16 cellular contexts compared by ENCODE assay signal in genomic region chr2:154392256-154392655, GRCh38.
DNase-seq lines count a peak whose midpoint lies in the region; ATAC-seq and TF ChIP-seq lines count a peak whose summit lies in the region.
"Had no signal": no experiment of that assay in that cellular context is flagged by ENCODE, and none has a peak within 500 bp of the region (broad histone marks: within the 10 kb centered on the region; RNA-seq: fewer than 3 reads in every experiment).

No MANE protein-coding gene starts in this region.

- H3K9me3 Mint-ChIP-seq in activated T-helper 17 cell treated with anti-CD3 and anti-CD28 coated beads, Interleukin-2, amount 50 U/mL, for 72 hours, result peaks cover 22% of the 10 kb centered on the region

- H3K27me3 Mint-ChIP-seq in activated T-helper 17 cell treated with anti-CD3 and anti-CD28 coated beads, Interleukin-2, amount 50 U/mL, for 72 hours, result no peaks in the 10 kb centered on the region
- H3K27me3 Mint-ChIP-seq: stimulated activated naive CD8-positive, alpha-beta T cell treated with anti-CD3 and anti-CD28 coated beads, Interleukin-15, Interleukin-2, amounts not matched to agents 100 ng/mL and 50 ng/mL, for 24 hours had no signal

- no peaks in the 10 kb centered on the region for H3F3A ChIP-seq in SU-DHL-6 (ENCODE audit: insufficient read depth)

- H3K36me3 ChIP-seq in SU-DHL-6 (ENCODE audit: low read length), result no peaks in the 10 kb centered on the region
- H3K36me3 ChIP-seq: BLaER1 treated with 17β-estradiol and CSF1 and Interleukin-3, amounts not matched to agents 10 nM and 100 nM had no signal

- H3K36me3 Mint-ChIP-seq in activated T-helper 17 cell treated with anti-CD3 and anti-CD28 coated beads, Interleukin-2, amount 50 U/mL, for 72 hours (ENCODE audit: low read depth), result no peaks in the 10 kb centered on the region

- no peaks in the 10 kb centered on the region for H3K9me2 ChIP-seq in SU-DHL-6 (replicated peaks; ENCODE audit: insufficient read depth, low read length)

- H3K4me2 ChIP-seq in SU-DHL-6 (ENCODE audit: low read depth, low read length, poor library complexity, severe bottlenecking), result peak overlapping the region; percentile 6

- no peaks in the 10 kb centered on the region for H3K79me2 ChIP-seq in SU-DHL-6 (ENCODE audit: insufficient read depth, low read length)

- peak overlapping the region; percentile 16; the same call in 1 of the 2 replicates for H3K27ac ChIP-seq in SU-DHL-6 (ENCODE audit: low read depth, low read length)
- H3K27ac ChIP-seq in substantia nigra (ENCODE audit: low read depth, low read length, poor library complexity, severe bottlenecking), result no peak overlapping the region
- H3K27ac ChIP-seq: BLaER1 treated with 17β-estradiol and CSF1 and Interleukin-3, amounts not matched to agents 10 nM and 100 nM had no signal

- H3K4me3 ChIP-seq in SU-DHL-6 (ENCODE audit: insufficient read depth, low read length, poor library complexity, severe bottlenecking), result no peak overlapping the region
- H3K4me3 ChIP-seq: BLaER1 treated with 17β-estradiol and CSF1 and Interleukin-3, amounts not matched to agents 10 nM and 100 nM had no signal

- no peaks in the 10 kb centered on the region for H3K4me1 Mint-ChIP-seq in activated T-helper 17 cell treated with anti-CD3 and anti-CD28 coated beads, Interleukin-2, amount 50 U/mL, for 72 hours

- no peak overlapping the region for H2AFZ ChIP-seq in SU-DHL-6 (ENCODE audit: low read depth, low read length, severe bottlenecking)

- H3K27ac Mint-ChIP-seq in activated T-helper 17 cell treated with anti-CD3 and anti-CD28 coated beads, Interleukin-2, amount 50 U/mL, for 72 hours, result no peak overlapping the region
- H3K27ac Mint-ChIP-seq: activated T-helper 1 cell treated with anti-CD3 and anti-CD28 coated beads, Interleukin-12 subunit alpha, Interleukin-12 subunit beta, Interleukin-2, Interleukin-4 antibody, amounts not matched to agents 30 ng/mL and 10 ng/mL and 1 ng/mL, durations not matched to agents 14 hours and 24 hours and 36 hours; stimulated activated naive CD8-positive, alpha-beta T cell treated with anti-CD3 and anti-CD28 coated beads, Interleukin-15, Interleukin-2, amounts not matched to agents 100 ng/mL and 50 ng/mL, for 24 hours had no signal

- no peaks in the 10 kb centered on the region for H4K20me1 ChIP-seq in SU-DHL-6 (ENCODE audit: low read depth, low read length)
- H4K20me1 ChIP-seq: BLaER1 treated with 17β-estradiol and CSF1 and Interleukin-3, amounts not matched to agents 10 nM and 100 nM had no signal

- H3K9me3 ChIP-seq in SU-DHL-6 (ENCODE audit: insufficient read depth, low read length), result no peaks in the 10 kb centered on the region

- no peak overlapping the region for H3K9ac ChIP-seq in SU-DHL-6 (ENCODE audit: low read length)
- H3K9ac ChIP-seq: BLaER1 treated with 17β-estradiol and CSF1 and Interleukin-3, amounts not matched to agents 10 nM and 100 nM had no signal

- peak; percentile 94 for ATAC-seq in GM18907 (IDR thresholded peaks at IDR 0.05; ENCODE audit: unreplicated experiment)
- peak; percentile 84 for ATAC-seq in GM21717 (IDR thresholded peaks at IDR 0.05; ENCODE audit: unreplicated experiment)
- peak; percentile 94 for ATAC-seq in HG03103 (IDR thresholded peaks at IDR 0.05; ENCODE audit: low read depth, unreplicated experiment)
- ATAC-seq in activated T-helper 17 cell treated with anti-CD3 and anti-CD28 coated beads, Interleukin-2, amount 50 U/mL, for 72 hours (replicated peaks), result no peak

- no peaks in the 10 kb centered on the region for H3K27me3 ChIP-seq in SU-DHL-6 (ENCODE audit: low read length)
- H3K27me3 ChIP-seq: BLaER1 treated with 17β-estradiol and CSF1 and Interleukin-3, amounts not matched to agents 10 nM and 100 nM had no signal

- TF ChIP-seq CTCF in SU-DHL-6 (IDR thresholded peaks at IDR 0.05; ENCODE audit: insufficient read depth, low read length, poor library complexity, severe bottlenecking), result no peak

- DNase-seq in substantia nigra (lab: John Stamatoyannopoulos, UW) (no peak), D341Med (ENCODE audit: low spot score) (no peak)
- no peak for DNase-seq in activated CD4-positive, alpha-beta T cell treated with anti-CD3 and anti-CD28 coated beads, Interleukin-2, amount 50 U/mL, for 1 hour
- DNase-seq: activated CD4-positive, CD25-positive, alpha-beta regulatory T cell treated with anti-CD3 and anti-CD28 coated beads, Interleukin-2, amount 50 U/mL, for 72 hours; foreskin melanocyte; GF-D8; NCI-H146; stimulated activated CD4-positive, alpha-beta T cell treated with anti-CD3 and anti-CD28 coated beads, Interleukin-4, amount 100 ng/mL, for 1 hour had no signal

- H3K4me3 Mint-ChIP-seq in activated T-helper 17 cell treated with anti-CD3 and anti-CD28 coated beads, Interleukin-2, amount 50 U/mL, for 72 hours, result no peak overlapping the region
- H3K4me3 Mint-ChIP-seq: activated T-helper 1 cell treated with anti-CD3 and anti-CD28 coated beads, Interleukin-12 subunit alpha, Interleukin-12 subunit beta, Interleukin-2, Interleukin-4 antibody, amounts not matched to agents 30 ng/mL and 10 ng/mL and 1 ng/mL, durations not matched to agents 14 hours and 24 hours and 36 hours; stimulated activated naive CD8-positive, alpha-beta T cell treated with anti-CD3 and anti-CD28 coated beads, Interleukin-15, Interleukin-2, amounts not matched to agents 100 ng/mL and 50 ng/mL, for 24 hours had no signal
